12 cellular contexts compared by ENCODE assay signal in the genomic region with DNA sequence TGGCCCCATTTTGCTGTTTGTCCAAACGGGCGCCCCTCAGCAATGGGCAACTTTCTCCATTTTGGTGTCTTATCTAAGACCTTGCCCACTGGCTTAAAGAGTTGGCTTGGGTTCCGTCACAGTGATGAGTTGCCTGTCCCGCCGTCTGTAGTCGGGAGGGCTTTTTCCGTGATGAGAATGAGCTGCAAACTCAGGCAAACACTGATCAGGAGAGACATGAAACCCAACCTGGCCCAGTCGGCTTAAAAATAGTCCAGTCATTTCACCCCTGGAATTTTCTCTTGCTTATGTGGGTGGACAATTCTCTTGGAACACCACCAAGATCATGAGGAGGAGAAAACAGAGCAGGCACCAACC.
DNase-seq lines count a peak whose midpoint lies in the region; ATAC-seq and TF ChIP-seq lines count a peak whose summit lies in the region.
"Had no signal": no experiment of that assay in that cellular context is flagged by ENCODE, and none has a peak within 500 bp of the region (broad histone marks: within the 10 kb centered on the region; RNA-seq: fewer than 3 reads in every experiment).

No MANE protein-coding gene starts in this region.

- no peak overlapping the region; a peak in 1 of 4 replicates for H3K27ac ChIP-seq in SK-N-SH (ENCODE audit: low read depth in 2 of 2, low read length in 1 of 2)

- DNase-seq in SK-N-SH (no peak), natural killer cell (no peak)
- DNase-seq in activated CD8-positive, alpha-beta T cell treated with anti-CD3 and anti-CD28 coated beads for 36 hours, result peak; percentile 2
- DNase-seq: 8988T had no signal

- H3K9me3 ChIP-seq in SK-N-SH, result no peaks in the 10 kb centered on the region
- H3K9me3 ChIP-seq: tibial artery had no signal

- no peaks in the 10 kb centered on the region for H3K36me3 Mint-ChIP-seq in activated CD8-positive, alpha-beta T cell treated with anti-CD3 and anti-CD28 coated beads for 36 hours (ENCODE audit: low read depth)
- no peaks in the 10 kb centered on the region for H3K36me3 Mint-ChIP-seq in natural killer cell

- no peak for TF ChIP-seq CTCF in SK-N-SH (IDR thresholded peaks at IDR 0.05)
- no peak for TF ChIP-seq CTCF in activated CD8-positive, alpha-beta T cell treated with anti-CD3 and anti-CD28 coated beads for 36 hours (IDR thresholded peaks at IDR 0.05)
- no peak for TF ChIP-seq CTCF in natural killer cell (IDR thresholded peaks at IDR 0.05)

- H3K4me3 ChIP-seq in SK-N-SH (ENCODE audit: low read depth in 2 of 2, low read length in 1 of 2), result peak overlapping the region in 1 of 2 experiments; percentile 49; a peak in 1 of 4 replicates
- H3K4me3 ChIP-seq: lung had no signal

- ATAC-seq in SK-N-SH treated with all-trans-retinoic acid at 6 μM for 48 hours (peak; percentile 45), GM18868 (IDR thresholded peaks at IDR 0.05; ENCODE audit: unreplicated experiment) (peak; percentile 0), natural killer cell (no peak), GM21619 (IDR thresholded peaks at IDR 0.05; ENCODE audit: unreplicated experiment) (no peak), HG02885 (IDR thresholded peaks at IDR 0.05; ENCODE audit: poor library complexity, unreplicated experiment) (no peak), HG02588 (IDR thresholded peaks at IDR 0.05; ENCODE audit: unreplicated experiment) (no peak)
- ATAC-seq in activated CD8-positive, alpha-beta T cell treated with anti-CD3 and anti-CD28 coated beads for 36 hours, result no peak

- no peak for TF ChIP-seq EP300 in SK-N-SH (IDR thresholded peaks at IDR 0.05; ENCODE audit: borderline replicate concordance in 1 of 2, low read depth in 1 of 2, low read length in 1 of 2)

- H3K27me3 ChIP-seq in SK-N-SH (ENCODE audit: insufficient read depth), result no peaks in the 10 kb centered on the region
- H3K27me3 ChIP-seq: tibial artery had no signal

- TF ChIP-seq RAD21 in SK-N-SH (IDR thresholded peaks at IDR 0.05; ENCODE audit: low read length), result no peak

- H3K9me2 ChIP-seq in SK-N-SH, result no peaks in the 10 kb centered on the region

- no peak overlapping the region for H3K4me3 Mint-ChIP-seq in activated CD8-positive, alpha-beta T cell treated with anti-CD3 and anti-CD28 coated beads for 36 hours
- peak overlapping the region; percentile 94 for H3K4me3 Mint-ChIP-seq in natural killer cell

- no peaks in the 10 kb centered on the region for H3K27me3 Mint-ChIP-seq in activated CD8-positive, alpha-beta T cell treated with anti-CD3 and anti-CD28 coated beads for 36 hours
- H3K27me3 Mint-ChIP-seq in natural killer cell (ENCODE audit: low read depth in 2 of 2), result no peaks in the 10 kb centered on the region

- no peaks in the 10 kb centered on the region for H3K36me3 ChIP-seq in SK-N-SH (replicated peaks in 1 of 2; ENCODE audit: control insufficient read depth in 1 of 2, insufficient read depth in 2 of 2, low read length in 1 of 2)
- H3K36me3 ChIP-seq: tibial artery had no signal

- CTCF ChIA-PET in SK-N-SH (lab: Yijun Ruan, JAX), result interaction anchor here (0.7 to 4.1 kb wide), 52 partner anchors 8 to 992 kb away, joined by 3 to 60 read pairs (median 4); no protein-coding TSS in a partner anchor
- CTCF ChIA-PET in activated CD8-positive, alpha-beta T cell treated with anti-CD3 and anti-CD28 coated beads for 36 hours (lab: Charles Lee), result interaction anchor here (0.7 to 3.2 kb wide), 30 partner anchors 9 to 989 kb away, joined by 3 to 22 read pairs (median 4); no protein-coding TSS in a partner anchor

- POLR2A ChIA-PET in SK-N-SH (lab: Yijun Ruan, JAX), result interaction anchor here (1.0 kb wide), 1 partner anchor 16 kb away, joined by 3 read pairs; no protein-coding TSS in a partner anchor
- POLR2A ChIA-PET in activated CD8-positive, alpha-beta T cell treated with anti-CD3 and anti-CD28 coated beads for 36 hours (lab: Charles Lee), result interaction anchor here (1.5 kb wide), 1 partner anchor 17 kb away, joined by 3 read pairs; no protein-coding TSS in a partner anchor

- no peak overlapping the region for H3K4me2 ChIP-seq in SK-N-SH

- H2AFZ ChIP-seq in SK-N-SH (ENCODE audit: low read depth), result no peak overlapping the region

- H3F3A ChIP-seq in SK-N-SH (replicated peaks; ENCODE audit: insufficient read depth), result peaks cover 10% of the 10 kb centered on the region

- 73% methylated on average over 8 of the region's 8 CpGs for WGBS in SK-N-SH (ENCODE audit: low lambda C conversion rate)

- H3K4me1 ChIP-seq in SK-N-SH (ENCODE audit: control insufficient read depth in 1 of 2, insufficient read depth in 2 of 2, low read depth in 1 of 2, low read length in 1 of 2), result peaks cover 7 to 9% of the 10 kb centered on the region in 2 experiments; a peak in 2 of 4 replicates
- H3K4me1 ChIP-seq: parathyroid adenoma had no signal

- intact Hi-C loops in activated CD8-positive, alpha-beta T cell treated with anti-CD3 and anti-CD28 coated beads for 36 hours (cut with micrococcal nuclease), result loop anchor here (10.0 kb wide), 3 partner anchors 111 to 991 kb away; no protein-coding TSS in a partner anchor
- intact Hi-C loops in natural killer cell (cut with micrococcal nuclease), result loop anchor here (1.0 to 5.0 kb wide), 4 partner anchors 972 to 1748 kb away; no protein-coding TSS in a partner anchor

- peak overlapping the region; percentile 92 for H3K27ac Mint-ChIP-seq in activated CD8-positive, alpha-beta T cell treated with anti-CD3 and anti-CD28 coated beads for 36 hours
- H3K27ac Mint-ChIP-seq in natural killer cell, result peak overlapping the region; percentile 86 to 95

- no peaks in the 10 kb centered on the region; the same call in 1 of the 2 replicates for H3K79me2 ChIP-seq in SK-N-SH (ENCODE audit: insufficient read depth)
- H3K79me2 ChIP-seq: parathyroid adenoma had no signal

- H3K9ac ChIP-seq in SK-N-SH, result no peak overlapping the region
- H3K9ac ChIP-seq: parathyroid adenoma had no signal

- no peaks in the 10 kb centered on the region for H4K20me1 ChIP-seq in SK-N-SH (ENCODE audit: insufficient read depth)

- H3K9me3 Mint-ChIP-seq in activated CD8-positive, alpha-beta T cell treated with anti-CD3 and anti-CD28 coated beads for 36 hours, result no peaks in the 10 kb centered on the region
- no peaks in the 10 kb centered on the region for H3K9me3 Mint-ChIP-seq in natural killer cell

- H3K4me1 Mint-ChIP-seq in activated CD8-positive, alpha-beta T cell treated with anti-CD3 and anti-CD28 coated beads for 36 hours (ENCODE audit: low read depth), result peaks cover 4% of the 10 kb centered on the region
- peaks cover 13 to 15% of the 10 kb centered on the region in 2 donors for H3K4me1 Mint-ChIP-seq in natural killer cell

TF ChIP-seq in SK-N-SH treated with all-trans-retinoic acid at 6 μM for 48 hours, 23 proteins besides CTCF, POLR2A, EP300 and RAD21:
- TF ChIP-seq SNAI2 (CRISPR knock-in tag; IDR thresholded peaks at IDR 0.05) (no peak), ISL1 (CRISPR knock-in tag; IDR thresholded peaks at IDR 0.05) (no peak), ESRRG (CRISPR knock-in tag; IDR thresholded peaks at IDR 0.05) (no peak), ZNF565 (CRISPR knock-in tag; conservative IDR thresholded peaks at IDR 0.05; ENCODE audit: low read depth) (no peak), ZFP30 (CRISPR knock-in tag; IDR thresholded peaks at IDR 0.05) (no peak), TOX (CRISPR knock-in tag; IDR thresholded peaks at IDR 0.05; ENCODE audit: borderline replicate concordance) (no peak)

TF ChIP-seq in SK-N-SH, 30 proteins besides CTCF, POLR2A, EP300 and RAD21:
- TF ChIP-seq SMC3 (IDR thresholded peaks at IDR 0.05; ENCODE audit: low read depth, low read length), result no peak

Comparison
In these comparisons a context has a peak if more than half of its experiments do, and no peak if none do; other contexts are left out.
1. ATAC-seq: peak in SK-N-SH treated with all-trans-retinoic acid at 6 μM for 48 hours (single experiment) and GM18868 (single experiment); none in activated CD8-positive, alpha-beta T cell treated with anti-CD3 and anti-CD28 coated beads for 36 hours (single experiment), natural killer cell (0 of 3), GM21619 (single experiment), HG02885 (single experiment) and HG02588 (single experiment).